In genomic region chrX:126342859-126343258, GRCh38 we compare ENCODE assay signal across 25 cellular contexts.
"Had no signal": no experiment of that assay in that cellular context is flagged by ENCODE, and none has a peak within 500 bp of the region (broad histone marks: within the 10 kb centered on the region; RNA-seq: fewer than 3 reads in every experiment).

No MANE protein-coding gene starts in this region.

- ATAC-seq: activated CD4-positive, alpha-beta T cell treated with anti-CD3 and anti-CD28 coated beads for 36 hours; activated T-cell treated with anti-CD3 and anti-CD28 coated beads, Interleukin-2, amount 50 U/mL, for 72 hours; foreskin keratinocyte; gastrocnemius medialis; heart left ventricle had no signal

- DNase-seq: activated CD4-positive, alpha-beta memory T cell treated with anti-CD3 and anti-CD28 coated beads, Interleukin-2, amount 10 ng/mL, durations not matched to agents 7 days and 5 days; activated CD4-positive, alpha-beta T cell treated with anti-CD3 and anti-CD28 coated beads for 36 hours; activated CD4-positive, alpha-beta T cell treated with anti-CD3 and anti-CD28 coated beads, Interleukin-2, amount 10 ng/mL, durations not matched to agents 7 days and 5 days; activated CD4-positive, alpha-beta T cell treated with anti-CD3 and anti-CD28 coated beads, Interleukin-2, amount 50 U/mL, for 4 hours; activated CD4-positive, CD25-positive, alpha-beta regulatory T cell; activated CD4-positive, CD25-positive, alpha-beta regulatory T cell treated with anti-CD3 and anti-CD28 coated beads, Interleukin-2, amount 50 U/mL, for 72 hours; activated CD8-positive, alpha-beta memory T cell treated with anti-CD3 and anti-CD28 coated beads, Interleukin-2, amount 50 U/mL, for 48 hours; activated effector memory CD4-positive, alpha-beta T cell treated with Interleukin-2 at 50 U/mL for 16 hours; activated gamma-delta T cell treated with Interleukin-2 at 50 U/mL for 16 hours; activated naive CD4-positive, alpha-beta T cell treated with anti-CD3 and anti-CD28 coated beads, Interleukin-2, amount 50 U/mL, for 16 hours; activated naive CD4-positive, alpha-beta T cell treated with Interleukin-2 at 50 U/mL for 16 hours; activated T-cell treated with anti-CD3 and anti-CD28 coated beads for 4 hours; activated T-cell treated with anti-CD3 and anti-CD28 coated beads, Interleukin-2, amount 50 U/mL, for 24 hours; activated T-cell treated with anti-CD3 and anti-CD28 coated beads, Interleukin-2, amount 50 U/mL, for 72 hours; amniotic stem cell; anterior cingulate cortex; brain microvascular endothelial cell; dorsolateral prefrontal cortex; effector memory CD4-positive, alpha-beta T cell; erythroblast; foreskin keratinocyte; gastrocnemius medialis; glutamatergic neuron; heart left ventricle; T-helper 2 cell had no signal
